In genomic region chr5:127639804-127640203, GRCh38 we compare ENCODE assay signal across 2 cellular contexts.
A peak's percentile ranks its signal among the peaks of the same experiment; 100 is the strongest.
TF ChIP-seq lines count a peak whose summit lies in the region.

No MANE protein-coding gene starts in this region.

TF ChIP-seq in HepG2, 621 proteins besides CTCF, POLR2A, EP300 and RAD21 (continued from another document):
- no peak for TF ChIP-seq TRIM22 (IDR thresholded peaks at IDR 0.05)

TF ChIP-seq in Ishikawa, 13 proteins besides CTCF, POLR2A, EP300 and RAD21:
- TF ChIP-seq REST (IDR thresholded peaks at IDR 0.05; ENCODE audit: low read depth) = no peak
- TF ChIP-seq YY1 (IDR thresholded peaks at IDR 0.05; ENCODE audit: low read depth) = no peak
- TF ChIP-seq CEBPB (IDR thresholded peaks at IDR 0.05) = 0 out of 2 replicates have a peak, but pooled peaks have one; percentile 24
